1 cellular context compared by ENCODE assay signal in genomic region chr6:142146828-142147662, GRCh38.
TF ChIP-seq lines count a peak whose summit lies in the region.

TSS of gene NMBR (minus strand) at chr6:142147122. CDS start at chr6:142088658, 58,464 bp downstream.
TSS of gene VTA1 (plus strand) at chr6:142147263. CDS start at chr6:142147288, 25 bp downstream.

TF ChIP-seq in HepG2, 621 proteins besides CTCF, POLR2A, EP300 and RAD21 (continued from another document and continues in another):
- TF ChIP-seq KIAA2018 (CRISPR knock-in tag; IDR thresholded peaks at IDR 0.05; ENCODE audit: borderline replicate concordance), result no peak
- peak; percentile 79 for TF ChIP-seq PTBP1 (IDR thresholded peaks at IDR 0.05; ENCODE audit: low read depth, low read length, poor library complexity, severe bottlenecking)
- peak; percentile 79; the same call in 1 of the 2 replicates for TF ChIP-seq ZNF17 (CRISPR knock-in tag; IDR thresholded peaks at IDR 0.05)
- TF ChIP-seq RFX1 (IDR thresholded peaks at IDR 0.05), result peak; percentile 94
- TF ChIP-seq THAP9 (CRISPR knock-in tag; IDR thresholded peaks at IDR 0.05; ENCODE audit: borderline replicate concordance), result peak; percentile 98
- TF ChIP-seq SRSF4 (IDR thresholded peaks at IDR 0.05; ENCODE audit: low read depth, low read length, poor library complexity, severe bottlenecking), result no peak
- no peak; the same call in 1 of the 2 replicates for TF ChIP-seq ZNF569 (CRISPR knock-in tag; IDR thresholded peaks at IDR 0.05; ENCODE audit: borderline replicate concordance)
- peak; percentile 97 for TF ChIP-seq PHF21A (CRISPR knock-in tag; IDR thresholded peaks at IDR 0.05)
- TF ChIP-seq MXD4 (CRISPR knock-in tag; IDR thresholded peaks at IDR 0.05), result peak; percentile 97
- peak; percentile 81 for TF ChIP-seq ZNF317 (CRISPR knock-in tag; IDR thresholded peaks at IDR 0.05)
- peak; percentile 95 for TF ChIP-seq ZNF280B (CRISPR knock-in tag; IDR thresholded peaks at IDR 0.05; ENCODE audit: borderline replicate concordance)
- TF ChIP-seq ZNF589 (CRISPR knock-in tag; conservative IDR thresholded peaks at IDR 0.05), result peak; percentile 77; the same call in 1 of the 2 replicates
- no peak for TF ChIP-seq TCF7L2 (IDR thresholded peaks at IDR 0.05; ENCODE audit: low read depth, low read length)
- TF ChIP-seq ETV5 (CRISPR knock-in tag; IDR thresholded peaks at IDR 0.05; ENCODE audit: borderline replicate concordance), result peak; percentile 92
- TF ChIP-seq ZNF253 (CRISPR knock-in tag; IDR thresholded peaks at IDR 0.05; ENCODE audit: borderline replicate concordance), result 0 out of 2 replicates have a peak, but pooled peaks have one; percentile 30
- no peak for TF ChIP-seq GRHL1 (CRISPR knock-in tag; conservative IDR thresholded peaks at IDR 0.05)
- TF ChIP-seq YEATS4 (CRISPR knock-in tag; IDR thresholded peaks at IDR 0.05; ENCODE audit: borderline replicate concordance), result peak; percentile 96
- TF ChIP-seq ZNF784 (CRISPR knock-in tag; IDR thresholded peaks at IDR 0.05; ENCODE audit: borderline replicate concordance), result peak; percentile 98
- TF ChIP-seq XBP1 (CRISPR knock-in tag; IDR thresholded peaks at IDR 0.05), result peak; percentile 32; the same call in 1 of the 2 replicates
- no peak for TF ChIP-seq ZNF549 (CRISPR knock-in tag; IDR thresholded peaks at IDR 0.05)
- TF ChIP-seq PCBP1 (IDR thresholded peaks at IDR 0.05; ENCODE audit: borderline replicate concordance, low read depth, low read length), result peak; percentile 91
- peak; percentile 79; the same call in 1 of the 2 replicates for TF ChIP-seq ZNF281 (CRISPR knock-in tag; IDR thresholded peaks at IDR 0.05; ENCODE audit: borderline replicate concordance)
- peak; percentile 62 for TF ChIP-seq ATF3 (CRISPR knock-in tag; IDR thresholded peaks at IDR 0.05)
- no peak; the same call in 1 of the 2 replicates for TF ChIP-seq ZNF790 (CRISPR knock-in tag; IDR thresholded peaks at IDR 0.05; ENCODE audit: borderline replicate concordance)
- TF ChIP-seq NFE2 (CRISPR knock-in tag; IDR thresholded peaks at IDR 0.05), result no peak
- no peak for TF ChIP-seq SCMH1 (CRISPR knock-in tag; IDR thresholded peaks at IDR 0.05; ENCODE audit: borderline replicate concordance)
- TF ChIP-seq AFF4 (CRISPR knock-in tag; IDR thresholded peaks at IDR 0.05), result no peak
- no peak for TF ChIP-seq PCBP2 (optimal IDR thresholded peaks at IDR 0.05; ENCODE audit: low read depth, low read length, poor library complexity, severe bottlenecking)
